Comparison of ENCODE assay signal across 8 cellular contexts in genomic region chr14:21526672-21527319, GRCh38. TPM values are rescaled to one million over a fixed set of nuclear protein-coding genes. Genes with fewer than 3 reads are reported as not detected.
DNase-seq lines count a peak whose midpoint lies in the region; ATAC-seq lines count a peak whose summit lies in the region.

No MANE protein-coding gene starts in this region.

- DNase-seq in DMS53 (lab: John Stamatoyannopoulos, UW) (peak; percentile 19), DMS53 treated with DMSO at 0.1 percent for 48 hours (lab: John Stamatoyannopoulos, UW; ENCODE audit: unreplicated experiment) (no peak), NCI-H2227 (lab: John Stamatoyannopoulos, UW; ENCODE audit: unreplicated experiment) (peak; percentile 62), ecto neural progenitor cell (ENCODE audit: low spot score) (peak; percentile 77)
- no peak for DNase-seq in natural killer cell treated with Interleukin-12 subunit alpha and Interleukin-12 subunit beta and Interleukin-15 and Interleukin-18, amount 100 ng/mL, for 72 hours (ENCODE audit: low spot score)

- H3K27me3 Mint-ChIP-seq in natural killer cell treated with Interleukin-12 subunit alpha and Interleukin-12 subunit beta and Interleukin-15 and Interleukin-18, amount 100 ng/mL, for 72 hours, result peaks cover 0 to 1% of the 10 kb centered on the region in 2 donors

- H3K36me3 Mint-ChIP-seq in natural killer cell treated with Interleukin-12 subunit alpha and Interleukin-12 subunit beta and Interleukin-15 and Interleukin-18, amount 100 ng/mL, for 72 hours, result no peaks in the 10 kb centered on the region

- peaks cover 9 to 14% of the 10 kb centered on the region in 2 donors for H3K4me1 Mint-ChIP-seq in natural killer cell treated with Interleukin-12 subunit alpha and Interleukin-12 subunit beta and Interleukin-15 and Interleukin-18, amount 100 ng/mL, for 72 hours (ENCODE audit: low read depth in 2 of 2)

- H3K27ac Mint-ChIP-seq in natural killer cell treated with Interleukin-12 subunit alpha and Interleukin-12 subunit beta and Interleukin-15 and Interleukin-18, amount 100 ng/mL, for 72 hours, result peak overlapping the region in 1 of 2 donors; percentile 72

- peak overlapping the region; percentile 83 for H3K4me3 Mint-ChIP-seq in natural killer cell treated with Interleukin-12 subunit alpha and Interleukin-12 subunit beta and Interleukin-15 and Interleukin-18, amount 100 ng/mL, for 72 hours

- H3K9me3 Mint-ChIP-seq in natural killer cell treated with Interleukin-12 subunit alpha and Interleukin-12 subunit beta and Interleukin-15 and Interleukin-18, amount 100 ng/mL, for 72 hours, result no peaks in the 10 kb centered on the region

- ATAC-seq in natural killer cell treated with Interleukin-12 subunit alpha and Interleukin-12 subunit beta and Interleukin-15 and Interleukin-18, amount 100 ng/mL, for 72 hours, result no peak
- ATAC-seq in GM21825 (IDR thresholded peaks at IDR 0.05; ENCODE audit: unreplicated experiment) (no peak), GM21723 (IDR thresholded peaks at IDR 0.05; ENCODE audit: unreplicated experiment) (no peak), HG02981 (IDR thresholded peaks at IDR 0.05; ENCODE audit: unreplicated experiment) (no peak)

RNA-seq across cellular contexts. Expression of gene SALL2, which starts 0.7 kb away (rescaled TPM):
- under 1 TPM; 0.31 to 0.45 TPM for total RNA-seq in natural killer cell treated with Interleukin-12 subunit alpha and Interleukin-12 subunit beta and Interleukin-15 and Interleukin-18, amount 100 ng/mL, for 72 hours

RNA-seq across cellular contexts. Expression of gene METTL3, which starts 15.7 kb away (rescaled TPM):
- total RNA-seq in natural killer cell treated with Interleukin-12 subunit alpha and Interleukin-12 subunit beta and Interleukin-15 and Interleukin-18, amount 100 ng/mL, for 72 hours, result 10 to 100 TPM; 66.8 to 91.4 TPM

RNA-seq across cellular contexts. Expression of gene TOX4, which starts 49.8 kb away (rescaled TPM):
- 100 to 1,000 TPM in 1 of 2 donors, 10 to 100 TPM in 1; 92.0 to 105 TPM for total RNA-seq in natural killer cell treated with Interleukin-12 subunit alpha and Interleukin-12 subunit beta and Interleukin-15 and Interleukin-18, amount 100 ng/mL, for 72 hours

RNA-seq across cellular contexts. Expression of gene RAB2B, which starts 50.0 kb away (rescaled TPM):
- total RNA-seq in natural killer cell treated with Interleukin-12 subunit alpha and Interleukin-12 subunit beta and Interleukin-15 and Interleukin-18, amount 100 ng/mL, for 72 hours, result 10 to 100 TPM; 25.9 to 51.2 TPM

RNA-seq across cellular contexts. Expression of gene OR10G3, which starts 53.1 kb away (rescaled TPM):
- not detected for total RNA-seq in natural killer cell treated with Interleukin-12 subunit alpha and Interleukin-12 subunit beta and Interleukin-15 and Interleukin-18, amount 100 ng/mL, for 72 hours

Comparison
In these comparisons a context has a peak if more than half of its experiments do, and no peak if none do; other contexts are left out.
1. DNase-seq: peak in DMS53 (single experiment), NCI-H2227 (single experiment) and ecto neural progenitor cell (single experiment); none in DMS53 treated with DMSO at 0.1 percent for 48 hours (single experiment) and natural killer cell treated with Interleukin-12 subunit alpha and Interleukin-12 subunit beta and Interleukin-15 and Interleukin-18, amount 100 ng/mL, for 72 hours (single experiment).